ENCODE assay signal across 1 cellular context in genomic region chr5:119860463-119860862, GRCh38.
TF ChIP-seq lines count a peak whose summit lies in the region.

No MANE protein-coding gene starts in this region.

TF ChIP-seq in H1, 55 proteins besides CTCF, POLR2A, EP300 and RAD21 (continued from another document):
- TF ChIP-seq TBP (IDR thresholded peaks at IDR 0.05; ENCODE audit: low read depth, low read length) (no peak), POU5F1 (IDR thresholded peaks at IDR 0.05; ENCODE audit: low read depth, low read length) (no peak), ATF2 (IDR thresholded peaks at IDR 0.05; ENCODE audit: low read length) (no peak), CHD1 (IDR thresholded peaks at IDR 0.05; ENCODE audit: low read depth, low read length) (no peak), PHF8 (conservative IDR thresholded peaks at IDR 0.05; ENCODE audit: low read depth, low read length) (no peak), TAF1 (IDR thresholded peaks at IDR 0.05; ENCODE audit: low read depth, low read length) (no peak), SP4 (IDR thresholded peaks at IDR 0.05; ENCODE audit: low read length) (no peak), SUZ12 (IDR thresholded peaks at IDR 0.05; ENCODE audit: low read length) (no peak), SRF (IDR thresholded peaks at IDR 0.05; ENCODE audit: low read depth, low read length) (no peak)
